Comparison of ENCODE assay signal across 7 cellular contexts in the genomic region with DNA sequence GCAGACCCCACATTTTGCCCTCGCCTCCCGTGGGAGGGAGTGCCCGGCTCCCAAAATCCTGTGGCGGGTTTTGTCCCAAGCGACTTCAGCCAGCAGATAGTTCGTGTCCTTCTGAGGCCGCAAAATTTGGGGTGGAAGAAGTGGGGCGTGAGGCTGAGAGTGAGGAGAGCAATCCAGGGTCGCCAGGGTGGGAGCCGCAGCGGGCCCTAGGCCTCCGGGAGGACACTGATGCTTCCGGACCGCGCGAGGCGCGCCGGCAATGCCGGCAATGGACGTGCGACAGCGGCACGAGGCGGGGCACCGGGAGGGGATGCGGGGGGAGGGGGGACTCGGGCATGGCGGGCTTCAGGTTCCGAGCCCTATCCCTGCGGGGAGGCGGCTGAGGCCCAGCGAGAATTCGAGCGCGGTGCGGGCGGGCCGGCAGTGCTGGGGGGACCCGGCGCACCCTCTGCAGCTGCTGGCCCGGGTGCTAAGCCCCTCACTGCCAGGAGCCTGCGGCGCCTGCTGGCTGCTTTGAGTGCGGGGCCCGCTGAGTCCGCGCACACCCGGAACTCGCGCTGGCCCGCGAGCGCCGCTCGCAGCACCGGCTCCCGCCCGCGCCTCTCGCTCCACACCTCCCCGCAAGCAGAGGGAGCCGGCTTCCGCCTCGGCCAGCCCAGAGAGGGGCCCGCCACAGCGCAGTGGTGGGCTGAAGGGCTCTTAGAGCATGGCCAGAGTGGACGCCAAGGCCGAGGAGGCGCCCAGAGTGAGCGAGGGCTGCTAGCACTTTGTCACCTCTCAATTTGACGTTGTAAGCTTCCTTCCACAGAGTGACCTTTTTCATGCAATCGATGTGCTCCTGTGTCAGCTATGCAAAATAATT.
DNase-seq lines count a peak whose midpoint lies in the region; ATAC-seq, FAIRE-seq and TF ChIP-seq lines count a peak whose summit lies in the region.

No MANE protein-coding gene starts in this region.

- no peaks in the 10 kb centered on the region for H3K36me3 ChIP-seq in bronchial epithelial cell (ENCODE audit: control insufficient read depth, insufficient read depth, low read length)

- peak overlapping the region; percentile 88 for H3K4me3 Mint-ChIP-seq in WTC11

- FAIRE-seq in bronchial epithelial cell (lab: Jason Lieb, UNC) = no peak

- TF ChIP-seq CTCF in WTC11 (IDR thresholded peaks at IDR 0.05) (no peak; the same call in 1 of the 2 replicates), bronchial epithelial cell (IDR thresholded peaks at IDR 0.05; ENCODE audit: insufficient read depth, low read length, severe bottlenecking) (peak; percentile 18)

- peaks cover 12% of the 10 kb centered on the region for H3K27me3 Mint-ChIP-seq in WTC11 (ENCODE audit: low read depth)

- CTCF ChIA-PET in WTC11 (lab: Charles Lee) = interaction anchor here (0.6 to 3.0 kb wide), 19 partner anchors 9 to 1054 kb away, joined by 3 to 30 read pairs (median 3); partner anchors contain the start of gene SLC22A3

- DNase-seq in NCI-H1105 (lab: John Stamatoyannopoulos, UW) (peak; percentile 81), WTC11 (ENCODE audit: low spot score) (peak; percentile 82), bronchial epithelial cell (ENCODE audit: low read depth) (no peak), inferior parietal cortex (ENCODE audit: extremely low spot score) (peak; percentile 87)
- peak; percentile 58 to 75 for DNase-seq in stimulated activated CD4-positive, alpha-beta T cell treated with anti-CD3 and anti-CD28 coated beads, Interleukin-12 subunit alpha, Interleukin-12 subunit beta, amount 100 ng/mL, for 24 hours (ENCODE audit: low read depth in 2 of 2)

- H3K4me3 ChIP-seq in bronchial epithelial cell (ENCODE audit: low read depth, low read length) = peak overlapping the region; percentile 70

- ATAC-seq in GM18498 (IDR thresholded peaks at IDR 0.05; ENCODE audit: unreplicated experiment) (peak; percentile 77), HG02588 (IDR thresholded peaks at IDR 0.05; ENCODE audit: unreplicated experiment) (peak; percentile 76), WTC11 (peak; percentile 78)

- no peaks in the 10 kb centered on the region for H3K36me3 Mint-ChIP-seq in WTC11

- peaks cover 18% of the 10 kb centered on the region for H3K9me3 Mint-ChIP-seq in WTC11

- H3K27ac Mint-ChIP-seq in WTC11 = no peak overlapping the region

- H3K27me3 ChIP-seq in bronchial epithelial cell (ENCODE audit: control insufficient read depth, insufficient read depth, low read length) = no peaks in the 10 kb centered on the region

- POLR2A ChIA-PET in WTC11 (lab: Charles Lee) = no interaction called here

- H3K4me1 Mint-ChIP-seq in WTC11 = peaks cover 17% of the 10 kb centered on the region

TF ChIP-seq in WTC11, 78 proteins besides CTCF, POLR2A, EP300 and RAD21:
- TF ChIP-seq HMGXB4 (CRISPR knock-in tag; IDR thresholded peaks at IDR 0.05) = peak; percentile 84
- 0 out of 2 replicates have a peak, but pooled peaks have one; percentile 2 for TF ChIP-seq FOXP4 (CRISPR knock-in tag; IDR thresholded peaks at IDR 0.05)
- no peak for TF ChIP-seq FOXJ3 (CRISPR knock-in tag; IDR thresholded peaks at IDR 0.05; ENCODE audit: borderline replicate concordance)
- peak; percentile 10; the same call in 1 of the 2 replicates for TF ChIP-seq FOXK1 (CRISPR knock-in tag; IDR thresholded peaks at IDR 0.05)
- no peak for TF ChIP-seq SOX15 (CRISPR knock-in tag; IDR thresholded peaks at IDR 0.05)
- TF ChIP-seq CREB1 (CRISPR knock-in tag; IDR thresholded peaks at IDR 0.05) = no peak
- TF ChIP-seq, protein P1, sequence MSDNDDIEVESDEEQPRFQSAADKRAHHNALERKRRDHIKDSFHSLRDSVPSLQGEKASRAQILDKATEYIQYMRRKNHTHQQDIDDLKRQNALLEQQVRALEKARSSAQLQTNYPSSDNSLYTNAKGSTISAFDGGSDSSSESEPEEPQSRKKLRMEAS (CRISPR knock-in tag; IDR thresholded peaks at IDR 0.05) = peak; percentile 63
- no peak for TF ChIP-seq ZNF425 (CRISPR knock-in tag; conservative IDR thresholded peaks at IDR 0.05)
- peak; percentile 62; the same call in 1 of the 2 replicates for TF ChIP-seq ZNF232 (CRISPR knock-in tag; IDR thresholded peaks at IDR 0.05)
- TF ChIP-seq, protein P2, sequence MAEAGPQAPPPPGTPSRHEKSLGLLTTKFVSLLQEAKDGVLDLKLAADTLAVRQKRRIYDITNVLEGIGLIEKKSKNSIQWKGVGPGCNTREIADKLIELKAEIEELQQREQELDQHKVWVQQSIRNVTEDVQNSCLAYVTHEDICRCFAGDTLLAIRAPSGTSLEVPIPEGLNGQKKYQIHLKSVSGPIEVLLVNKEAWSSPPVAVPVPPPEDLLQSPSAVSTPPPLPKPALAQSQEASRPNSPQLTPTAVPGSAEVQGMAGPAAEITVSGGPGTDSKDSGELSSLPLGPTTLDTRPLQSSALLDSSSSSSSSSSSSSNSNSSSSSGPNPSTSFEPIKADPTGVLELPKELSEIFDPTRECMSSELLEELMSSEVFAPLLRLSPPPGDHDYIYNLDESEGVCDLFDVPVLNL (CRISPR knock-in tag; IDR thresholded peaks at IDR 0.05; ENCODE audit: borderline replicate concordance, low read depth) = no peak
- TF ChIP-seq, protein P3, sequence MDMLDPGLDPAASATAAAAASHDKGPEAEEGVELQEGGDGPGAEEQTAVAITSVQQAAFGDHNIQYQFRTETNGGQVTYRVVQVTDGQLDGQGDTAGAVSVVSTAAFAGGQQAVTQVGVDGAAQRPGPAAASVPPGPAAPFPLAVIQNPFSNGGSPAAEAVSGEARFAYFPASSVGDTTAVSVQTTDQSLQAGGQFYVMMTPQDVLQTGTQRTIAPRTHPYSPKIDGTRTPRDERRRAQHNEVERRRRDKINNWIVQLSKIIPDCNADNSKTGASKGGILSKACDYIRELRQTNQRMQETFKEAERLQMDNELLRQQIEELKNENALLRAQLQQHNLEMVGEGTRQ (CRISPR knock-in tag; IDR thresholded peaks at IDR 0.05) = no peak
- 0 out of 2 replicates have a peak, but pooled peaks have one; percentile 14 for TF ChIP-seq GTF2I (CRISPR knock-in tag; conservative IDR thresholded peaks at IDR 0.05)
